Comparison of ENCODE assay signal across 18 cellular contexts in genomic region chr15:90889313-90889730, GRCh38.
DNase-seq lines count a peak whose midpoint lies in the region; ATAC-seq lines count a peak whose summit lies in the region.
"Had no signal": no experiment of that assay in that cellular context is flagged by ENCODE, and none has a peak within 500 bp of the region (broad histone marks: within the 10 kb centered on the region; RNA-seq: fewer than 3 reads in every experiment).

No MANE protein-coding gene starts in this region.

- no peak for DNase-seq in activated T-cell treated with anti-CD3 and anti-CD28 coated beads, Interleukin-2, amount 50 U/mL, for 24 hours
- DNase-seq in activated T-cell treated with anti-CD3 and anti-CD28 coated beads for 4 hours = no peak
- peak in 1 of 2 donors; percentile 35 for DNase-seq in central memory CD8-positive, alpha-beta T cell (ENCODE audit: low spot score in 2 of 2)
- DNase-seq in stimulated activated effector memory CD8-positive, alpha-beta T cell treated with anti-CD3 and anti-CD28 coated beads, Interleukin-12 subunit alpha, Interleukin-12 subunit beta, amount 100 ng/mL, for 72 hours (ENCODE audit: low spot score in 2 of 2) = peak in 1 of 2 donors; percentile 64
- DNase-seq in central memory CD4-positive, alpha-beta T cell = no peak
- DNase-seq: activated CD4-positive, alpha-beta T cell treated with anti-CD3 and anti-CD28 coated beads, Interleukin-2, amount 50 U/mL, for 1 hour; activated T-cell treated with anti-CD3 and anti-CD28 coated beads, Interleukin-2, amount 50 U/mL, for 1 hour; dermis blood vessel endothelial cell; GOT3; NCI-H69; SHP77 treated with DMSO at 0.1 percent for 48 hours; substantia nigra; uterus had no signal

- no peak overlapping the region for H3K4me3 Mint-ChIP-seq in activated T-cell treated with anti-CD3 and anti-CD28 coated beads, Interleukin-2, amount 50 U/mL, for 24 hours
- peak overlapping the region; percentile 59 for H3K4me3 Mint-ChIP-seq in central memory CD8-positive, alpha-beta T cell
- H3K4me3 Mint-ChIP-seq in stimulated activated effector memory CD8-positive, alpha-beta T cell treated with anti-CD3 and anti-CD28 coated beads, Interleukin-12 subunit alpha, Interleukin-12 subunit beta, amount 100 ng/mL, for 72 hours = peak overlapping the region; percentile 20
- H3K4me3 Mint-ChIP-seq: activated naive CD8-positive, alpha-beta T cell; brain; T-helper 1 cell treated with Interleukin-12 subunit alpha and Interleukin-12 subunit beta and Interleukin-4 antibody, amounts not matched to agents 30 μg/mL and 1 μg/mL, for 36 hours had no signal

- H3K27me3 Mint-ChIP-seq in activated T-cell treated with anti-CD3 and anti-CD28 coated beads, Interleukin-2, amount 50 U/mL, for 24 hours = peaks cover 2% of the 10 kb centered on the region
- H3K27me3 Mint-ChIP-seq in central memory CD8-positive, alpha-beta T cell = peaks cover 19% of the 10 kb centered on the region

- peak overlapping the region; percentile 53 for H3K27ac Mint-ChIP-seq in activated T-cell treated with anti-CD3 and anti-CD28 coated beads, Interleukin-2, amount 50 U/mL, for 24 hours
- H3K27ac Mint-ChIP-seq in central memory CD8-positive, alpha-beta T cell (ENCODE audit: low read depth) = peak overlapping the region; percentile 44
- H3K27ac Mint-ChIP-seq in stimulated activated effector memory CD8-positive, alpha-beta T cell treated with anti-CD3 and anti-CD28 coated beads, Interleukin-12 subunit alpha, Interleukin-12 subunit beta, amount 100 ng/mL, for 72 hours = peak overlapping the region; percentile 77
- H3K27ac Mint-ChIP-seq: activated naive CD8-positive, alpha-beta T cell had no signal

- H3K36me3 Mint-ChIP-seq in activated T-cell treated with anti-CD3 and anti-CD28 coated beads, Interleukin-2, amount 50 U/mL, for 24 hours (ENCODE audit: low read depth) = peaks cover 7% of the 10 kb centered on the region
- H3K36me3 Mint-ChIP-seq in central memory CD8-positive, alpha-beta T cell (ENCODE audit: insufficient read depth) = peaks cover 2% of the 10 kb centered on the region
- peaks cover 93% of the 10 kb centered on the region for H3K36me3 Mint-ChIP-seq in stimulated activated effector memory CD8-positive, alpha-beta T cell treated with anti-CD3 and anti-CD28 coated beads, Interleukin-12 subunit alpha, Interleukin-12 subunit beta, amount 100 ng/mL, for 72 hours
- H3K36me3 Mint-ChIP-seq: activated naive CD8-positive, alpha-beta T cell; brain had no signal

- peaks cover 15% of the 10 kb centered on the region for H3K4me1 Mint-ChIP-seq in activated T-cell treated with anti-CD3 and anti-CD28 coated beads, Interleukin-2, amount 50 U/mL, for 24 hours (ENCODE audit: low read depth)
- peaks cover 17% of the 10 kb centered on the region for H3K4me1 Mint-ChIP-seq in central memory CD8-positive, alpha-beta T cell
- H3K4me1 Mint-ChIP-seq in stimulated activated effector memory CD8-positive, alpha-beta T cell treated with anti-CD3 and anti-CD28 coated beads, Interleukin-12 subunit alpha, Interleukin-12 subunit beta, amount 100 ng/mL, for 72 hours = peaks cover 45% of the 10 kb centered on the region

- ATAC-seq in central memory CD8-positive, alpha-beta T cell (replicated peaks; ENCODE audit: extremely low read depth, poor library complexity, severe bottlenecking) = peak; percentile 89
- peak; percentile 62 for ATAC-seq in stimulated activated effector memory CD8-positive, alpha-beta T cell treated with anti-CD3 and anti-CD28 coated beads, Interleukin-12 subunit alpha, Interleukin-12 subunit beta, amount 100 ng/mL, for 72 hours
- no peak for ATAC-seq in GM19463 (IDR thresholded peaks at IDR 0.05; ENCODE audit: unreplicated experiment)
- ATAC-seq: A549 had no signal

- H3K9me3 Mint-ChIP-seq in activated T-cell treated with anti-CD3 and anti-CD28 coated beads, Interleukin-2, amount 50 U/mL, for 24 hours = no peaks in the 10 kb centered on the region
- no peaks in the 10 kb centered on the region for H3K9me3 Mint-ChIP-seq in central memory CD8-positive, alpha-beta T cell
- H3K9me3 Mint-ChIP-seq in stimulated activated effector memory CD8-positive, alpha-beta T cell treated with anti-CD3 and anti-CD28 coated beads, Interleukin-12 subunit alpha, Interleukin-12 subunit beta, amount 100 ng/mL, for 72 hours = no peaks in the 10 kb centered on the region
- H3K9me3 Mint-ChIP-seq: brain; T-helper 1 cell treated with Interleukin-12 subunit alpha and Interleukin-12 subunit beta and Interleukin-4 antibody, amounts not matched to agents 30 μg/mL and 1 μg/mL, for 36 hours had no signal
